In genomic region chr6:156790711-156791110, GRCh38 we compare ENCODE assay signal across 1 cellular context.
TF ChIP-seq lines count a peak whose summit lies in the region.

No MANE protein-coding gene starts in this region.

TF ChIP-seq in WTC11, 78 proteins besides CTCF, POLR2A, EP300 and RAD21 (continued from another document):
- TF ChIP-seq ERG (CRISPR knock-in tag; IDR thresholded peaks at IDR 0.05): no peak
- TF ChIP-seq MXD4 (CRISPR knock-in tag; IDR thresholded peaks at IDR 0.05; ENCODE audit: borderline replicate concordance): no peak
- TF ChIP-seq ZNF232 (CRISPR knock-in tag; IDR thresholded peaks at IDR 0.05): no peak
- TF ChIP-seq ZNF281 (CRISPR knock-in tag; IDR thresholded peaks at IDR 0.05): no peak
- TF ChIP-seq, protein P1, sequence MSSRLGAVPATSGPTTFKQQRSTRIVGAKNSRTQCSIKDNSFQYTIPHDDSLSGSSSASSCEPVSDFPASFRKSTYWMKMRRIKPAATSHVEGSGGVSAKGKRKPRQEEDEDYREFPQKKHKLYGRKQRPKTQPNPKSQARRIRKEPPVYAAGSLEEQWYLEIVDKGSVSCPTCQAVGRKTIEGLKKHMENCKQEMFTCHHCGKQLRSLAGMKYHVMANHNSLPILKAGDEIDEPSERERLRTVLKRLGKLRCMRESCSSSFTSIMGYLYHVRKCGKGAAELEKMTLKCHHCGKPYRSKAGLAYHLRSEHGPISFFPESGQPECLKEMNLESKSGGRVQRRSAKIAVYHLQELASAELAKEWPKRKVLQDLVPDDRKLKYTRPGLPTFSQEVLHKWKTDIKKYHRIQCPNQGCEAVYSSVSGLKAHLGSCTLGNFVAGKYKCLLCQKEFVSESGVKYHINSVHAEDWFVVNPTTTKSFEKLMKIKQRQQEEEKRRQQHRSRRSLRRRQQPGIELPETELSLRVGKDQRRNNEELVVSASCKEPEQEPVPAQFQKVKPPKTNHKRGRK (CRISPR knock-in tag; IDR thresholded peaks at IDR 0.05; ENCODE audit: borderline replicate concordance): no peak
- TF ChIP-seq NR3C1 (CRISPR knock-in tag; conservative IDR thresholded peaks at IDR 0.05; ENCODE audit: low read depth): no peak
- no peak for TF ChIP-seq GABPB1 (CRISPR knock-in tag; IDR thresholded peaks at IDR 0.05)
- no peak for TF ChIP-seq ZNF317 (CRISPR knock-in tag; IDR thresholded peaks at IDR 0.05; ENCODE audit: borderline replicate concordance, low read depth)
- TF ChIP-seq, protein P2, sequence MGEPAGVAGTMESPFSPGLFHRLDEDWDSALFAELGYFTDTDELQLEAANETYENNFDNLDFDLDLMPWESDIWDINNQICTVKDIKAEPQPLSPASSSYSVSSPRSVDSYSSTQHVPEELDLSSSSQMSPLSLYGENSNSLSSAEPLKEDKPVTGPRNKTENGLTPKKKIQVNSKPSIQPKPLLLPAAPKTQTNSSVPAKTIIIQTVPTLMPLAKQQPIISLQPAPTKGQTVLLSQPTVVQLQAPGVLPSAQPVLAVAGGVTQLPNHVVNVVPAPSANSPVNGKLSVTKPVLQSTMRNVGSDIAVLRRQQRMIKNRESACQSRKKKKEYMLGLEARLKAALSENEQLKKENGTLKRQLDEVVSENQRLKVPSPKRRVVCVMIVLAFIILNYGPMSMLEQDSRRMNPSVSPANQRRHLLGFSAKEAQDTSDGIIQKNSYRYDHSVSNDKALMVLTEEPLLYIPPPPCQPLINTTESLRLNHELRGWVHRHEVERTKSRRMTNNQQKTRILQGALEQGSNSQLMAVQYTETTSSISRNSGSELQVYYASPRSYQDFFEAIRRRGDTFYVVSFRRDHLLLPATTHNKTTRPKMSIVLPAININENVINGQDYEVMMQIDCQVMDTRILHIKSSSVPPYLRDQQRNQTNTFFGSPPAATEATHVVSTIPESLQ (CRISPR knock-in tag; IDR thresholded peaks at IDR 0.05): no peak
- TF ChIP-seq IRF2 (CRISPR knock-in tag; IDR thresholded peaks at IDR 0.05; ENCODE audit: borderline replicate concordance, low read depth): no peak
